Comparison of ENCODE assay signal across 14 cellular contexts in genomic region chr12:42474391-42474790, GRCh38.
DNase-seq lines count a peak whose midpoint lies in the region; ATAC-seq and TF ChIP-seq lines count a peak whose summit lies in the region.
"Had no signal": no experiment of that assay in that cellular context is flagged by ENCODE, and none has a peak within 500 bp of the region (broad histone marks: within the 10 kb centered on the region; RNA-seq: fewer than 3 reads in every experiment).

No MANE protein-coding gene starts in this region.

- H3K4me1 ChIP-seq in neural progenitor cell: peaks cover 39% of the 10 kb centered on the region
- H3K4me1 ChIP-seq: tibial artery had no signal

- peaks cover 52% of the 10 kb centered on the region for H3K27me3 Mint-ChIP-seq in activated T-helper 17 cell treated with anti-CD3 and anti-CD28 coated beads, Interleukin-2, amount 50 U/mL, for 72 hours
- H3K27me3 Mint-ChIP-seq in neural progenitor cell (ENCODE audit: insufficient read depth, low read depth) (peaks cover 2% of the 10 kb centered on the region), Calu3 (ENCODE audit: unreplicated experiment) (no peaks in the 10 kb centered on the region)
- H3K27me3 Mint-ChIP-seq: memory B cell had no signal

- H3K79me2 ChIP-seq in neural progenitor cell (ENCODE audit: low read depth): peaks cover 3% of the 10 kb centered on the region

- no TSS peak for BruUV-seq in Calu3 (replicated peaks; lab: Mats Ljungman, UMichigan)

- peak; percentile 45 for ATAC-seq in activated T-helper 17 cell treated with anti-CD3 and anti-CD28 coated beads, Interleukin-2, amount 50 U/mL, for 72 hours (replicated peaks)
- ATAC-seq in HG02588 (IDR thresholded peaks at IDR 0.05; ENCODE audit: unreplicated experiment): no peak
- ATAC-seq: activated T-cell treated with anti-CD3 and anti-CD28 coated beads, Interleukin-2, amount 50 U/mL, for 4 hours; psoas muscle had no signal

- CTCF ChIA-PET in Calu3 (lab: Charles Lee): interaction anchor here (0.7 kb wide), 1 partner anchor 1160 kb away, joined by 3 read pairs; no protein-coding TSS in a partner anchor

- H3K27ac Mint-ChIP-seq in activated T-helper 17 cell treated with anti-CD3 and anti-CD28 coated beads, Interleukin-2, amount 50 U/mL, for 72 hours: no peak overlapping the region
- H3K27ac Mint-ChIP-seq in neural progenitor cell (no peak overlapping the region), Calu3 (ENCODE audit: unreplicated experiment) (no peak overlapping the region)

- H3K4me2 ChIP-seq in neural progenitor cell: no peak overlapping the region

- intact Hi-C loops in Calu3 (cut with micrococcal nuclease; ENCODE audit: unreplicated experiment): no loop called here

- H3K36me3 ChIP-seq in neural progenitor cell: no peaks in the 10 kb centered on the region
- H3K36me3 ChIP-seq: tibial artery had no signal

- peaks cover 3% of the 10 kb centered on the region for H3K4me1 Mint-ChIP-seq in activated T-helper 17 cell treated with anti-CD3 and anti-CD28 coated beads, Interleukin-2, amount 50 U/mL, for 72 hours
- H3K4me1 Mint-ChIP-seq in neural progenitor cell (peaks cover 40% of the 10 kb centered on the region), Calu3 (ENCODE audit: low read depth, unreplicated experiment) (peaks cover 26% of the 10 kb centered on the region)

- H3K27me3 ChIP-seq in neural progenitor cell: no peaks in the 10 kb centered on the region
- H3K27me3 ChIP-seq: tibial artery had no signal

- no peak overlapping the region for H3K9ac ChIP-seq in neural progenitor cell

- H3K4me3 ChIP-seq in HFF-Myc (replicated peaks; ENCODE audit: low read depth, low read length) (no peak overlapping the region), neural progenitor cell (no peak overlapping the region)
- H3K4me3 ChIP-seq: psoas muscle, tibial artery had no signal

- DNase-seq in CD1c-positive myeloid dendritic cell (ENCODE audit: extremely low spot score) (peak; percentile 29), HFF-Myc (ENCODE audit: extremely low read depth, low read depth) (peak; percentile 25), kidney tubule cell (ENCODE audit: low spot score) (peak; percentile 96), neural progenitor cell (ENCODE audit: low spot score) (no peak), putamen (ENCODE audit: low spot score) (no peak), Calu3 (no peak)
- DNase-seq: activated T-cell treated with anti-CD3 and anti-CD28 coated beads, Interleukin-2, amount 50 U/mL, for 4 hours; glutamatergic neuron; NCI-H2107; psoas muscle; tibial artery had no signal

- no peak overlapping the region for H3K4me3 Mint-ChIP-seq in activated T-helper 17 cell treated with anti-CD3 and anti-CD28 coated beads, Interleukin-2, amount 50 U/mL, for 72 hours
- H3K4me3 Mint-ChIP-seq in neural progenitor cell (no peak overlapping the region), Calu3 (ENCODE audit: low read depth, unreplicated experiment) (no peak overlapping the region)
- H3K4me3 Mint-ChIP-seq: activated T-cell treated with anti-CD3 and anti-CD28 coated beads, Interleukin-2, amount 50 U/mL, for 4 hours had no signal

- no peaks in the 10 kb centered on the region for H3K9me3 Mint-ChIP-seq in activated T-helper 17 cell treated with anti-CD3 and anti-CD28 coated beads, Interleukin-2, amount 50 U/mL, for 72 hours
- H3K9me3 Mint-ChIP-seq in neural progenitor cell (no peaks in the 10 kb centered on the region), Calu3 (ENCODE audit: low read depth, unreplicated experiment) (no peaks in the 10 kb centered on the region)
- H3K9me3 Mint-ChIP-seq: activated T-cell treated with anti-CD3 and anti-CD28 coated beads, Interleukin-2, amount 50 U/mL, for 4 hours; memory B cell had no signal

- H3K27ac ChIP-seq in neural progenitor cell: no peak overlapping the region
- H3K27ac ChIP-seq: psoas muscle, tibial artery had no signal

- peaks cover 32% of the 10 kb centered on the region for H3F3A ChIP-seq in neural progenitor cell (ENCODE audit: low read depth)

- TF ChIP-seq CTCF in HFF-Myc (IDR thresholded peaks at IDR 0.05; ENCODE audit: low read depth, low read length, missing control alignments) (no peak), neural progenitor cell (IDR thresholded peaks at IDR 0.05) (no peak), Calu3 (IDR thresholded peaks at IDR 0.05; ENCODE audit: unreplicated experiment) (no peak)

- no peaks in the 10 kb centered on the region for H3K36me3 Mint-ChIP-seq in activated T-helper 17 cell treated with anti-CD3 and anti-CD28 coated beads, Interleukin-2, amount 50 U/mL, for 72 hours (ENCODE audit: low read depth)
- H3K36me3 Mint-ChIP-seq in neural progenitor cell (no peaks in the 10 kb centered on the region), Calu3 (ENCODE audit: insufficient read depth, unreplicated experiment) (peaks cover 1% of the 10 kb centered on the region)

- H4K20me1 ChIP-seq in neural progenitor cell (ENCODE audit: low read depth): no peaks in the 10 kb centered on the region

- no peaks in the 10 kb centered on the region for H3K9me3 ChIP-seq in neural progenitor cell (ENCODE audit: low read depth)
- H3K9me3 ChIP-seq: psoas muscle, tibial artery had no signal

- no peak overlapping the region for H2AFZ ChIP-seq in neural progenitor cell (replicated peaks)

Comparison
In these comparisons a context has a peak if more than half of its experiments do, and no peak if none do; other contexts are left out.
1. DNase-seq: peak in CD1c-positive myeloid dendritic cell (single experiment), HFF-Myc (single experiment) and kidney tubule cell (single experiment); none in neural progenitor cell (single experiment), putamen (single experiment) and Calu3 (single experiment).